7 cellular contexts compared by ENCODE assay signal in genomic region chr3:76044601-76045600, GRCh38.
DNase-seq lines count a peak whose midpoint lies in the region; ATAC-seq, FAIRE-seq and TF ChIP-seq lines count a peak whose summit lies in the region.

No MANE protein-coding gene starts in this region.

- no TSS peak for BruUV-seq in HCT116 (replicated peaks; lab: Mats Ljungman, UMichigan)

- H3K9ac ChIP-seq in HCT116 (ENCODE audit: low read length), result no peak overlapping the region
- no peak overlapping the region for H3K9ac ChIP-seq in kidney (ENCODE audit: low read length in 2 of 2)

- no peak for TF ChIP-seq POLR2A in HCT116 (IDR thresholded peaks at IDR 0.05; ENCODE audit: borderline replicate concordance, extremely low read depth, insufficient read depth, insufficient read length)

- intact Hi-C loops in HCT116 (cut with micrococcal nuclease) (no loop called here), kidney (cut with DNase I) (no loop called here)

- peak; percentile 23 for FAIRE-seq in kidney (lab: Jason Lieb, UNC)

- no peak overlapping the region for H3K4me2 ChIP-seq in HCT116 (ENCODE audit: low read length)

- no peaks in the 10 kb centered on the region for H3K27me3 ChIP-seq in HCT116 (ENCODE audit: insufficient read depth, low read length)
- H3K27me3 ChIP-seq in H7 (ENCODE audit: control insufficient read depth, insufficient read depth, low read length), result no peaks in the 10 kb centered on the region

- RAD21 ChIA-PET in HCT116 (lab: Charles Lee; ENCODE audit: low non-redundant PET in 1 of 2, low total read pairs in 2 of 2, uncharacterized antibody in 2 of 2, unreplicated experiment in 2 of 2), result no interaction called here

- no peaks in the 10 kb centered on the region for H3K36me3 ChIP-seq in HCT116 (ENCODE audit: control insufficient read depth in 1 of 2, insufficient read depth in 2 of 2, low read length in 2 of 2)
- no peaks in the 10 kb centered on the region for H3K36me3 ChIP-seq in kidney (ENCODE audit: control insufficient read depth in 1 of 2, insufficient read depth in 2 of 2, low read length in 2 of 2)
- H3K36me3 ChIP-seq in H7 (replicated peaks; ENCODE audit: control insufficient read depth, insufficient read depth, low read length), result no peaks in the 10 kb centered on the region; the same call in 1 of the 2 replicates

- peak in 2 of 3 experiments; percentile 36 to 44; a peak in 3 of 6 replicates for TF ChIP-seq CTCF in HCT116 (IDR thresholded peaks at IDR 0.05 in 2 of 3, conservative IDR thresholded peaks at IDR 0.05 in 1 of 3; ENCODE audit: borderline replicate concordance in 1 of 3, insufficient read depth in 1 of 3, low read depth in 2 of 3, low read length in 2 of 3)
- TF ChIP-seq CTCF in kidney (IDR thresholded peaks at IDR 0.05; ENCODE audit: borderline replicate concordance, extremely low read depth, insufficient read depth), result peak; percentile 41

- no peaks in the 10 kb centered on the region for H3K79me2 ChIP-seq in HCT116 (ENCODE audit: insufficient read depth, low read length)

- DNase-seq in DMS114 treated with DMSO at 0.1 percent for 48 hours (lab: John Stamatoyannopoulos, UW; ENCODE audit: unreplicated experiment), result peak; percentile 1
- DNase-seq in HCT116 (ENCODE audit: low read depth, low spot score), result no peak
- peak; percentile 18 for DNase-seq in UCSD-AML1 (lab: John Stamatoyannopoulos, UW; ENCODE audit: unreplicated experiment)
- no peak for DNase-seq in kidney
- DNase-seq in H7, result no peak
- DNase-seq in NCI-H146 treated with DMSO at 0.1 percent for 48 hours (lab: John Stamatoyannopoulos, UW; ENCODE audit: unreplicated experiment), result no peak

- H3K9me3 ChIP-seq in HCT116 (ENCODE audit: control insufficient read depth in 1 of 2, insufficient read depth in 1 of 2, low read depth in 1 of 2, low read length in 2 of 2) (peaks cover 9 to 13% of the 10 kb centered on the region in 2 experiments), kidney (ENCODE audit: control insufficient read depth in 1 of 2, low read length in 2 of 2) (no peaks in the 10 kb centered on the region)

- ATAC-seq in HCT116, result no peak
- ATAC-seq in GM18861 (IDR thresholded peaks at IDR 0.05; ENCODE audit: unreplicated experiment), result no peak

- TF ChIP-seq RAD21 in HCT116 (IDR thresholded peaks at IDR 0.05; ENCODE audit: low read depth), result no peak

- H4K20me1 ChIP-seq in HCT116 (ENCODE audit: insufficient read depth), result no peaks in the 10 kb centered on the region

- H3K4me1 ChIP-seq in HCT116 (ENCODE audit: control insufficient read depth in 1 of 2, insufficient read depth in 2 of 2, low read length in 2 of 2) (no peaks in the 10 kb centered on the region), kidney (ENCODE audit: control insufficient read depth in 1 of 2, insufficient read depth in 1 of 2, low read depth in 1 of 2, low read length in 2 of 2) (no peaks in the 10 kb centered on the region)

- POLR2A ChIA-PET in HCT116 (lab: Charles Lee), result no interaction called here

- CTCF ChIA-PET in HCT116 (lab: Charles Lee), result no interaction called here

- no peak overlapping the region for H3K4me3 ChIP-seq in HCT116 (replicated peaks in 1 of 2; ENCODE audit: low read depth in 1 of 2, low read length in 2 of 2)
- no peak overlapping the region for H3K4me3 ChIP-seq in kidney (ENCODE audit: low read length in 2 of 2)
- H3K4me3 ChIP-seq in H7 (ENCODE audit: insufficient read depth, low read depth, low read length), result no peak overlapping the region

- no peaks in the 10 kb centered on the region for H3K9me2 ChIP-seq in HCT116 (ENCODE audit: insufficient read depth)

- no peak overlapping the region for H2AFZ ChIP-seq in HCT116 (ENCODE audit: low read depth, low read length, poor library complexity, severe bottlenecking)

- H3K27ac ChIP-seq in HCT116 (ENCODE audit: low read depth, low read length) (no peak overlapping the region), kidney (ENCODE audit: low read depth in 2 of 2, low read length in 2 of 2) (no peak overlapping the region)

TF ChIP-seq in HCT116, 20 proteins besides CTCF, POLR2A, EP300 and RAD21:
- TF ChIP-seq MAX (IDR thresholded peaks at IDR 0.05) (no peak), REST (IDR thresholded peaks at IDR 0.05; ENCODE audit: low read depth) (no peak), SRF (IDR thresholded peaks at IDR 0.05; ENCODE audit: low read depth) (no peak), ZFX (IDR thresholded peaks at IDR 0.05) (no peak), ZNF274 (IDR thresholded peaks at IDR 0.05; ENCODE audit: low read depth, low read length) (no peak), YY1 (IDR thresholded peaks at IDR 0.05; ENCODE audit: extremely low read depth, insufficient replicate concordance, low read depth, low read length) (no peak), SIN3A (IDR thresholded peaks at IDR 0.05; ENCODE audit: low read depth) (no peak), EZH2phosphoT487 (IDR thresholded peaks at IDR 0.05; ENCODE audit: borderline replicate concordance) (no peak), SP1 (IDR thresholded peaks at IDR 0.05; ENCODE audit: low read depth) (no peak), EZH2 (IDR thresholded peaks at IDR 0.05) (no peak), POLR2AphosphoS5 (IDR thresholded peaks at IDR 0.05; ENCODE audit: low read depth, low read length) (no peak), EGR1 (IDR thresholded peaks at IDR 0.05; ENCODE audit: low read depth) (no peak), JUND (IDR thresholded peaks at IDR 0.05) (no peak), ELF1 (IDR thresholded peaks at IDR 0.05; ENCODE audit: borderline replicate concordance, low read depth) (no peak), CEBPB (IDR thresholded peaks at IDR 0.05; ENCODE audit: low read depth) (no peak), ATF3 (IDR thresholded peaks at IDR 0.05) (no peak), CBX3 (IDR thresholded peaks at IDR 0.05; ENCODE audit: low read depth) (no peak), ZBTB33 (IDR thresholded peaks at IDR 0.05; ENCODE audit: extremely low read depth, insufficient replicate concordance, low read length) (no peak), TCF7L2 (IDR thresholded peaks at IDR 0.05; ENCODE audit: borderline replicate concordance, extremely low read depth, insufficient read depth, insufficient read length) (no peak)

Comparison
In these comparisons a context has a peak if more than half of its experiments do, and no peak if none do; other contexts are left out.
1. DNase-seq: peak in DMS114 treated with DMSO at 0.1 percent for 48 hours (single experiment) and UCSD-AML1 (single experiment); none in HCT116 (single experiment), kidney (single experiment), H7 (single experiment) and NCI-H146 treated with DMSO at 0.1 percent for 48 hours (single experiment).